21 cellular contexts compared by ENCODE assay signal in genomic region chr6:121670511-121670910, GRCh38.
"Had no signal": no experiment of that assay in that cellular context is flagged by ENCODE, and none has a peak within 500 bp of the region (broad histone marks: within the 10 kb centered on the region; RNA-seq: fewer than 3 reads in every experiment).

No MANE protein-coding gene starts in this region.

- ATAC-seq: activated CD4-positive, alpha-beta T cell treated with anti-CD3 and anti-CD28 coated beads for 36 hours; body of pancreas; left ventricle myocardium superior; naive thymus-derived CD8-positive, alpha-beta T cell; stimulated activated effector memory CD8-positive, alpha-beta T cell treated with anti-CD3 and anti-CD28 coated beads, Interleukin-12 subunit alpha, Interleukin-12 subunit beta, amount 100 ng/mL, for 72 hours had no signal

- H3K27ac Mint-ChIP-seq: activated CD4-positive, alpha-beta memory T cell treated with anti-CD3 and anti-CD28 coated beads for 36 hours; activated CD4-positive, alpha-beta T cell treated with anti-CD3 and anti-CD28 coated beads for 36 hours; activated T-cell treated with anti-CD3 and anti-CD28 coated beads, Interleukin-2, amount 50 U/mL, for 24 hours; memory B cell; naive thymus-derived CD8-positive, alpha-beta T cell; stimulated activated effector memory CD8-positive, alpha-beta T cell treated with anti-CD3 and anti-CD28 coated beads, Interleukin-12 subunit alpha, Interleukin-12 subunit beta, amount 100 ng/mL, for 72 hours; T-helper 1 cell treated with Interleukin-12 subunit alpha and Interleukin-12 subunit beta and Interleukin-4 antibody, amounts not matched to agents 30 μg/mL and 1 μg/mL, for 36 hours had no signal

- H3K9me3 Mint-ChIP-seq: activated CD4-positive, alpha-beta memory T cell treated with anti-CD3 and anti-CD28 coated beads for 36 hours; activated T-cell treated with anti-CD3 and anti-CD28 coated beads, Interleukin-2, amount 50 U/mL, for 24 hours; T-helper 1 cell treated with Interleukin-12 subunit alpha and Interleukin-12 subunit beta and Interleukin-4 antibody, amounts not matched to agents 30 μg/mL and 1 μg/mL, for 36 hours had no signal

- H3K4me1 Mint-ChIP-seq: activated CD4-positive, alpha-beta T cell treated with anti-CD3 and anti-CD28 coated beads for 36 hours; memory B cell; stimulated activated effector memory CD8-positive, alpha-beta T cell treated with anti-CD3 and anti-CD28 coated beads, Interleukin-12 subunit alpha, Interleukin-12 subunit beta, amount 100 ng/mL, for 72 hours had no signal

- H3K4me3 ChIP-seq: adrenal gland, body of pancreas, coronary artery, esophagus squamous epithelium, sigmoid colon, tibial nerve, vagina had no signal

- DNase-seq: activated CD4-positive, alpha-beta memory T cell treated with anti-CD3 and anti-CD28 coated beads for 36 hours; activated CD4-positive, alpha-beta T cell treated with anti-CD3 and anti-CD28 coated beads for 36 hours; activated effector memory CD4-positive, alpha-beta T cell treated with Interleukin-2 at 50 U/mL for 16 hours; activated naive CD4-positive, alpha-beta T cell treated with anti-CD3 and anti-CD28 coated beads, Interleukin-2, amount 50 U/mL, for 16 hours; activated T-cell treated with anti-CD3 and anti-CD28 coated beads, Interleukin-2, amount 50 U/mL, for 24 hours; adrenal gland; body of pancreas; central memory CD4-positive, alpha-beta T cell; esophagus squamous epithelium; hypothalamus; left ventricle myocardium superior; naive thymus-derived CD8-positive, alpha-beta T cell; sigmoid colon; stimulated activated CD4-positive, alpha-beta T cell treated with anti-CD3 and anti-CD28 coated beads, Interleukin-12 subunit alpha, Interleukin-12 subunit beta, amount 100 ng/mL, for 4 hours; stimulated activated CD4-positive, alpha-beta T cell treated with anti-CD3 and anti-CD28 coated beads, Interleukin-2, amount 100 ng/mL, for 24 hours had no signal

- H3K36me3 Mint-ChIP-seq: activated CD4-positive, alpha-beta memory T cell treated with anti-CD3 and anti-CD28 coated beads for 36 hours; memory B cell; naive thymus-derived CD8-positive, alpha-beta T cell; stimulated activated effector memory CD8-positive, alpha-beta T cell treated with anti-CD3 and anti-CD28 coated beads, Interleukin-12 subunit alpha, Interleukin-12 subunit beta, amount 100 ng/mL, for 72 hours had no signal

- H3K27me3 Mint-ChIP-seq: activated CD4-positive, alpha-beta memory T cell treated with anti-CD3 and anti-CD28 coated beads for 36 hours; activated CD4-positive, alpha-beta T cell treated with anti-CD3 and anti-CD28 coated beads for 36 hours; activated T-cell treated with anti-CD3 and anti-CD28 coated beads, Interleukin-2, amount 50 U/mL, for 24 hours; memory B cell; naive thymus-derived CD8-positive, alpha-beta T cell had no signal

- H3K4me3 Mint-ChIP-seq: activated CD4-positive, alpha-beta memory T cell treated with anti-CD3 and anti-CD28 coated beads for 36 hours; activated CD4-positive, alpha-beta T cell treated with anti-CD3 and anti-CD28 coated beads for 36 hours; activated T-cell treated with anti-CD3 and anti-CD28 coated beads, Interleukin-2, amount 50 U/mL, for 24 hours; memory B cell; naive thymus-derived CD8-positive, alpha-beta T cell; stimulated activated effector memory CD8-positive, alpha-beta T cell treated with anti-CD3 and anti-CD28 coated beads, Interleukin-12 subunit alpha, Interleukin-12 subunit beta, amount 100 ng/mL, for 72 hours; T-helper 1 cell treated with Interleukin-12 subunit alpha and Interleukin-12 subunit beta and Interleukin-4 antibody, amounts not matched to agents 30 μg/mL and 1 μg/mL, for 36 hours had no signal
